In the genomic region with DNA sequence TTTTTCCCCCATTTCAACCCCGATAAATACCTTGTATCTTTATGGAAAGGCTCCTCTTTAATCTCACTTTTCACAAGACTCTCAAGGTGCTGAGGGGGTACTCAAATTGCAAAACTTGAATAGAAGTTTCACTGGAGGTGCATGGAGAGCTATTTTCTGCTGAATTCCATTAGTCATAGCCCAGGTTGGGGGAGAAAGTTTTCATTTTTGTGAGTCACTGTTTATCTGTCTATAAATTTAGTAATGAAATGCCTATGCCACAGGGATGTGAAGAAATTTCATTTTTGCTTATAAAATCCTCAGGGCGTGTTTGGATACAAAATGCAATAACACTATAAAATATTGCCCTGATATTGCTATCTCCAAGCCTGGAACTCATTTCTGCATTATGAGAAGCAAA, we compare ENCODE assay signal across 19 cellular contexts.
"Had no signal": no experiment of that assay in that cellular context is flagged by ENCODE, and none has a peak within 500 bp of the region (broad histone marks: within the 10 kb centered on the region; RNA-seq: fewer than 3 reads in every experiment).

No MANE protein-coding gene starts in this region.

- H3K4me1 Mint-ChIP-seq: activated CD4-positive, alpha-beta memory T cell treated with anti-CD3 and anti-CD28 coated beads, Interleukin-2, amount 10 ng/mL, durations not matched to agents 7 days and 5 days; activated CD8-positive, alpha-beta memory T cell treated with anti-CD3 and anti-CD28 coated beads, Interleukin-2, amount 10 ng/mL, durations not matched to agents 7 days and 5 days; natural killer cell had no signal

- H3K27me3 ChIP-seq: ascending aorta, cardiac muscle cell, neutrophil, spleen had no signal

- H3K9me3 ChIP-seq: ascending aorta, neutrophil, spleen had no signal

- H3K27ac ChIP-seq: ascending aorta, cardiac muscle cell, neutrophil, parathyroid adenoma, spleen, WERI-Rb-1 had no signal

- ATAC-seq: activated CD8-positive, alpha-beta memory T cell treated with anti-CD3 and anti-CD28 coated beads, Interleukin-2, amount 10 ng/mL, durations not matched to agents 7 days and 5 days; effector memory CD8-positive, alpha-beta T cell; natural killer cell; sciatic nerve; stimulated activated memory B cell treated with anti-CD40 and anti-IgM and Interleukin-4, amounts not matched to agents 10 μg/mL and 1 μg/mL and 100 μg/mL, for 72 hours had no signal

- H3K9me3 Mint-ChIP-seq: activated CD4-positive, alpha-beta memory T cell treated with anti-CD3 and anti-CD28 coated beads, Interleukin-2, amount 10 ng/mL, durations not matched to agents 7 days and 5 days; activated T-helper 2 cell treated with anti-CD3 and anti-CD28 coated beads, Interferon-gamma antibody, Interleukin-2, Interleukin-4, amounts not matched to agents 10 μg/mL and 5 μg/mL and 100 μg/mL, durations not matched to agents 14 hours and 24 hours and 36 hours; effector memory CD8-positive, alpha-beta T cell; stimulated activated memory B cell treated with anti-CD40 and anti-IgM and Interleukin-4, amounts not matched to agents 10 μg/mL and 1 μg/mL and 100 μg/mL, for 72 hours had no signal

- H3K4me1 ChIP-seq: ascending aorta, parathyroid adenoma, spleen had no signal

- H3K36me3 Mint-ChIP-seq: activated CD8-positive, alpha-beta memory T cell treated with anti-CD3 and anti-CD28 coated beads, Interleukin-2, amount 10 ng/mL, durations not matched to agents 7 days and 5 days; natural killer cell; stimulated activated memory B cell treated with anti-CD40 and anti-IgM and Interleukin-4, amounts not matched to agents 10 μg/mL and 1 μg/mL and 100 μg/mL, for 72 hours had no signal

- H3K4me3 Mint-ChIP-seq: activated CD4-positive, alpha-beta memory T cell treated with anti-CD3 and anti-CD28 coated beads, Interleukin-2, amount 10 ng/mL, durations not matched to agents 7 days and 5 days; activated CD8-positive, alpha-beta memory T cell treated with anti-CD3 and anti-CD28 coated beads, Interleukin-2, amount 10 ng/mL, durations not matched to agents 7 days and 5 days; effector memory CD8-positive, alpha-beta T cell; natural killer cell; stimulated activated memory B cell treated with anti-CD40 and anti-IgM and Interleukin-4, amounts not matched to agents 10 μg/mL and 1 μg/mL and 100 μg/mL, for 72 hours had no signal

- DNase-seq: activated CD4-positive, alpha-beta memory T cell treated with anti-CD3 and anti-CD28 coated beads, Interleukin-2, amount 10 ng/mL, durations not matched to agents 7 days and 5 days; activated CD4-positive, alpha-beta T cell treated with anti-CD3 and anti-CD28 coated beads for 4 hours; activated CD8-positive, alpha-beta memory T cell treated with anti-CD3 and anti-CD28 coated beads, Interleukin-2, amount 10 ng/mL, durations not matched to agents 7 days and 5 days; activated naive CD4-positive, alpha-beta T cell treated with Interleukin-2 at 50 U/mL for 16 hours; effector memory CD8-positive, alpha-beta T cell; hippocampal formation; left cardiac atrium; natural killer cell; spleen; stimulated activated CD4-positive, alpha-beta T cell treated with anti-CD3 and anti-CD28 coated beads, Interleukin-4, amount 100 ng/mL, for 4 hours; SW 1271; WERI-Rb-1 had no signal

- H3K9ac ChIP-seq: parathyroid adenoma had no signal

- H2AFZ ChIP-seq: parathyroid adenoma had no signal

- H3K36me3 ChIP-seq: ascending aorta, cardiac muscle cell, neutrophil, spleen, WERI-Rb-1 had no signal

- H3K4me3 ChIP-seq: ascending aorta, cardiac muscle cell, spleen had no signal

- H3K79me2 ChIP-seq: parathyroid adenoma had no signal
